Comparison of ENCODE assay signal across 14 cellular contexts in the genomic region with DNA sequence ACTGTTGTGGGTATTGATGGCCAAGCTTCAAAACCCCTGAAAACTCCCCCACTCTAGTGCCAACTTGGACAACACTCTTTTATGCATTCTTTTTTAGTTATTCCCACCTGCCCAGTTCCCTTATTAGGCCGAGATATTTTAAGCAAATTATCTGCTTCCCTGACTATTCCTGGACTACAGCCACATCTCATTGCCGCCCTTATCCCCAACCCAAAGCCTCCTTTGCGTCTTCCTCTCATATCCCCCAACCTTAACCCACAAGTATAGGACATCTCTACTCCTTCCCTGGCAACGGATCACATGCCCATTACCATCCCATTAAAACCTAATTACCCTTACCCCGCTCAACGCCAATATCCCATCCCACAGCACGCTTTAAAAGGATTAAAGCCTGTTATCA. TPM values are rescaled to one million over a fixed set of nuclear protein-coding genes. Genes with fewer than 3 reads are reported as not detected.
DNase-seq lines count a peak whose midpoint lies in the region; ATAC-seq, FAIRE-seq and TF ChIP-seq lines count a peak whose summit lies in the region.
"Not testable (repeated sequence)": the region's sequence is repeated elsewhere in the genome, so short reads cannot be mapped to it uniquely, and the experiment has no call there.
"Had no signal": no experiment of that assay in that cellular context is flagged by ENCODE, and none has a peak within 500 bp of the region (broad histone marks: within the 10 kb centered on the region; RNA-seq: fewer than 3 reads in every experiment).

No MANE protein-coding gene starts in this region.

- H3K36me3 Mint-ChIP-seq in CD8-positive, alpha-beta memory T cell = not testable (repeated sequence)
- peaks cover 15% of the 10 kb centered on the region for H3K36me3 Mint-ChIP-seq in endodermal cell (ENCODE audit: low read depth)

- not testable (repeated sequence) for H3K4me1 ChIP-seq in CD8-positive, alpha-beta memory T cell (ENCODE audit: insufficient read depth, low read length); endodermal cell (ENCODE audit: control insufficient read depth, insufficient read depth, low read length); mesendoderm (ENCODE audit: control insufficient read depth, low read depth, low read length)
- H3K4me1 ChIP-seq in ES-I3 (ENCODE audit: insufficient read depth, low read length) (peaks cover 20% of the 10 kb centered on the region), HUES6 (ENCODE audit: control insufficient read depth, insufficient read depth, low read length) (peaks cover 22% of the 10 kb centered on the region), HUES64 (ENCODE audit: insufficient read depth, low read length) (peaks cover 17% of the 10 kb centered on the region), K562 (replicated peaks in 1 of 2; ENCODE audit: control insufficient read depth in 2 of 2, insufficient read depth in 2 of 2, low read length in 2 of 2) (peaks cover 16 to 20% of the 10 kb centered on the region in 2 experiments)

- H3K23ac ChIP-seq in mesendoderm (ENCODE audit: low read length) = not testable (repeated sequence)

- not testable (repeated sequence) for H3K9me3 Mint-ChIP-seq in CD8-positive, alpha-beta memory T cell; endodermal cell

- not testable (repeated sequence) for H2AFZ ChIP-seq in K562 (ENCODE audit: low read depth, low read length)

- in situ Hi-C loops in K562 (cut with MboI) = not testable (repeated sequence)

- H3K9me3 ChIP-seq in CD8-positive, alpha-beta memory T cell (ENCODE audit: low read length); ES-I3 (ENCODE audit: control insufficient read depth, insufficient read depth, low read length); HUES6 (ENCODE audit: control insufficient read depth, insufficient read depth, low read depth, low read length); HUES64 (ENCODE audit: insufficient read depth, low read depth, low read length); K562 (replicated peaks; ENCODE audit: control insufficient read depth, insufficient read depth, low read depth, low read length); endodermal cell (ENCODE audit: control insufficient read depth, low read length): not testable (repeated sequence)

- H3K4me2 ChIP-seq in K562 (ENCODE audit: insufficient read depth, low read length) = peak overlapping the region; percentile 70
- not testable (repeated sequence) for H3K4me2 ChIP-seq in mesendoderm (ENCODE audit: low read length)

- not testable (repeated sequence) for H4K8ac ChIP-seq in mesendoderm (ENCODE audit: low read depth, low read length)

- not testable (repeated sequence) for FAIRE-seq in K562 (lab: Jason Lieb, UNC)

- POLR2A ChIA-PET in CD8-positive, alpha-beta memory T cell (lab: Charles Lee) = not testable (repeated sequence)
- POLR2A ChIA-PET in K562 (lab: Yijun Ruan, JAX) = interaction anchor here (1.0 to 1.6 kb wide), 3 partner anchors 9 to 25 kb away, joined by 3 to 7 read pairs (median 5); no protein-coding TSS in a partner anchor

- not testable (repeated sequence) for H3K27ac Mint-ChIP-seq in CD8-positive, alpha-beta memory T cell; endodermal cell

- not testable (repeated sequence) for H3K27me3 Mint-ChIP-seq in CD8-positive, alpha-beta memory T cell; endodermal cell (ENCODE audit: insufficient read depth)

- not testable (repeated sequence) for BruUV-seq in K562 (replicated peaks; lab: Mats Ljungman, UMichigan)

- not testable (repeated sequence) for H2BK15ac ChIP-seq in mesendoderm (replicated peaks; ENCODE audit: low read depth)

- H2BK5ac ChIP-seq in mesendoderm (ENCODE audit: low read length) = not testable (repeated sequence)

- intact Hi-C loops in K562 (cut with micrococcal nuclease) = not testable (repeated sequence)

- not testable (repeated sequence) for ATAC-seq in K562

- not testable (repeated sequence) for H4K20me1 ChIP-seq in K562 (replicated peaks; ENCODE audit: control insufficient read depth, insufficient read depth, low read length)

- not testable (repeated sequence) for H3K36me3 ChIP-seq in CD8-positive, alpha-beta memory T cell (ENCODE audit: insufficient read depth, low read length); ES-I3 (ENCODE audit: insufficient read depth, low read length); HUES64 (ENCODE audit: insufficient read depth, low read length); K562 (ENCODE audit: control insufficient read depth, insufficient read depth, low read length); mesendoderm (ENCODE audit: control insufficient read depth, insufficient read depth, low read length)
- peaks cover 11% of the 10 kb centered on the region; the same call in 1 of the 2 replicates for H3K36me3 ChIP-seq in HUES6 (ENCODE audit: control insufficient read depth, insufficient read depth, low read length)
- H3K36me3 ChIP-seq in endodermal cell (ENCODE audit: control insufficient read depth, insufficient read depth, low read length) = peaks cover 12% of the 10 kb centered on the region

- DNase-seq in CD8-positive, alpha-beta memory T cell; K562 (ENCODE audit: extremely low read depth in 1 of 4, low spot score in 3 of 4); endodermal cell; mesendoderm: not testable (repeated sequence)

- H2BK120ac ChIP-seq in mesendoderm (ENCODE audit: low read depth, low read length) = not testable (repeated sequence)

- H3K18ac ChIP-seq in mesendoderm (ENCODE audit: low read length) = not testable (repeated sequence)

- not testable (repeated sequence) for H3K56ac ChIP-seq in mesendoderm (ENCODE audit: low read length)

- not testable (repeated sequence) for H3K4me3 ChIP-seq in CD8-positive, alpha-beta memory T cell (ENCODE audit: low read length); mesendoderm (ENCODE audit: low read length)
- H3K4me3 ChIP-seq in HUES6 (ENCODE audit: low read depth, low read length) = peak overlapping the region; percentile 50; the same call in 1 of the 2 replicates
- H3K4me3 ChIP-seq in HUES64 (ENCODE audit: low read length) = 0 out of 2 replicates have a peak overlapping the region, but pooled peaks have one; percentile 26
- peak overlapping the region; percentile 37 for H3K4me3 ChIP-seq in K562
- H3K4me3 ChIP-seq in endodermal cell (ENCODE audit: low read length) = peak overlapping the region; percentile 78

- H3K9ac ChIP-seq in ES-I3 (ENCODE audit: low read depth, low read length) (peak overlapping the region; percentile 32; the same call in 1 of the 2 replicates), HUES6 (ENCODE audit: low read length) (peak overlapping the region; percentile 97), K562 (ENCODE audit: insufficient read depth in 1 of 2, low read depth in 2 of 2, low read length in 2 of 2) (peak overlapping the region in 1 of 2 experiments; percentile 72; a peak in 2 of 4 replicates), mesendoderm (ENCODE audit: low read length) (peak overlapping the region; percentile 36)
- not testable (repeated sequence) for H3K9ac ChIP-seq in HUES64 (ENCODE audit: low read depth, low read length); endodermal cell (ENCODE audit: extremely low read depth, low read length, poor library complexity, severe bottlenecking)

- 61% methylated on average over 7 of the region's 7 CpGs for WGBS in HUES64
- WGBS in K562 (ENCODE audit: insufficient coverage, low coverage, missing lambda C conversion rate) = 2% methylated on average over 7 of the region's 7 CpGs
- 67 to 86% methylated on average over 1 to 6 of the region's 7 CpGs for WGBS in endodermal cell (ENCODE audit: insufficient coverage in 1 of 2, insufficient read length in 1 of 2), 2 experiments
- WGBS in mesendoderm (ENCODE audit: extremely low coverage, insufficient coverage, low lambda C conversion rate) = no CpG with 5 or more reads among the region's 7 CpGs

- not testable (repeated sequence) for H2AK5ac ChIP-seq in mesendoderm (ENCODE audit: low read length)

- peak overlapping the region; percentile 52 for H3K4ac ChIP-seq in mesendoderm (ENCODE audit: low read depth, low read length)

- not testable (repeated sequence) for H3K9me1 ChIP-seq in K562 (ENCODE audit: control insufficient read depth, insufficient read depth, low read length)

- H4K5ac ChIP-seq in mesendoderm (ENCODE audit: low read length) = not testable (repeated sequence)

- CTCF ChIA-PET in CD8-positive, alpha-beta memory T cell (lab: Charles Lee); K562 (lab: Yijun Ruan, JAX; ENCODE audit: low intra/inter-chr PET ratio): not testable (repeated sequence)

- H3K4me1 Mint-ChIP-seq in CD8-positive, alpha-beta memory T cell = not testable (repeated sequence)
- H3K4me1 Mint-ChIP-seq in endodermal cell = peaks cover 26% of the 10 kb centered on the region

- TF ChIP-seq RAD21 in K562 (CRISPR knock-in tag; conservative IDR thresholded peaks at IDR 0.05 in 1 of 2, IDR thresholded peaks at IDR 0.05 in 1 of 2) = not testable (repeated sequence)

- peaks cover 76% of the 10 kb centered on the region for H3K79me2 ChIP-seq in K562 (ENCODE audit: control insufficient read depth, insufficient read depth, low read length)
- not testable (repeated sequence) for H3K79me2 ChIP-seq in mesendoderm (ENCODE audit: control insufficient read depth, insufficient read depth, low read length)

- not testable (repeated sequence) for H3K79me1 ChIP-seq in mesendoderm (ENCODE audit: low read length)

- H3K27me3 ChIP-seq in CD8-positive, alpha-beta memory T cell (ENCODE audit: insufficient read depth, low read length, poor library complexity, severe bottlenecking); HUES6 (ENCODE audit: control insufficient read depth, insufficient read depth, low read length); HUES64 (ENCODE audit: insufficient read depth, low read length); K562 (ENCODE audit: control insufficient read depth in 2 of 2, insufficient read depth in 2 of 2, low read length in 2 of 2); endodermal cell (ENCODE audit: control insufficient read depth, insufficient read depth, low read length, poor library complexity, severe bottlenecking); mesendoderm (ENCODE audit: insufficient read depth, low read length, poor library complexity): not testable (repeated sequence)

- TF ChIP-seq POLR2A in K562 (conservative IDR thresholded peaks at IDR 0.05) = not testable (repeated sequence)

- H3K4me3 Mint-ChIP-seq in CD8-positive, alpha-beta memory T cell; endodermal cell: not testable (repeated sequence)

- not testable (repeated sequence) for TF ChIP-seq EP300 in K562 (IDR thresholded peaks at IDR 0.05; ENCODE audit: low read length)

- peak overlapping the region; percentile 47 for H3K27ac ChIP-seq in CD8-positive, alpha-beta memory T cell (ENCODE audit: low read depth, low read length)
- not testable (repeated sequence) for H3K27ac ChIP-seq in HUES6 (ENCODE audit: low read depth, low read length); HUES64 (ENCODE audit: low read depth, low read length); endodermal cell (ENCODE audit: low read depth, low read length)
- H3K27ac ChIP-seq in K562 (ENCODE audit: extremely low read depth, low read depth, low read length) (peak overlapping the region; percentile 87; the same call in 1 of the 3 replicates), mesendoderm (ENCODE audit: low read depth, low read length) (peak overlapping the region; percentile 45)

- not testable (repeated sequence) for TF ChIP-seq CTCF in K562 (IDR thresholded peaks at IDR 0.05 in 2 of 3, conservative IDR thresholded peaks at IDR 0.05 in 1 of 3; ENCODE audit: insufficient read depth in 2 of 3, low read depth in 1 of 3, low read length in 3 of 3); endodermal cell (conservative IDR thresholded peaks at IDR 0.05)

RNA-seq across cellular contexts. Expression of gene IL6, which starts 21.1 kb away (rescaled TPM):
- 1 to 10 TPM in 1 of 2 experiments, under 1 TPM in 1; 0.72 to 1.7 TPM for total RNA-seq in CD8-positive, alpha-beta memory T cell
- not detected for polyA plus RNA-seq in CD8-positive, alpha-beta memory T cell
- 0.35 TPM for polyA plus RNA-seq in HUES64 (2013, experiment 1 of 2)
- 0.51 TPM for polyA plus RNA-seq in HUES64 (2013, experiment 2 of 2)
- total RNA-seq in K562 (2011; cell fraction: chromatin; rRNA removed; ENCODE audit: low replicate concordance) = 5.2 and 5.4 TPM in 2 replicates
- total RNA-seq in K562 (2011; cell fraction: nucleolus; rRNA removed) = 2.2 and 6.7 TPM in 2 replicates
- 1.9 and 7.3 TPM in 2 replicates for total RNA-seq in K562 (2011; cell fraction: nucleoplasm; rRNA removed)
- total RNA-seq in K562 (2014; rRNA removed) (1.1 and 1.2 TPM in 2 replicates), K562 (2014; rRNA removed; fragmentation: Illumina TruSeq; extraction: Trizol) (1.3 and 1.5 TPM in 2 replicates), K562 (2015; rRNA removed; fragmentation: Illumina TruSeq; extraction: Trizol) (0.68 and 0.76 TPM in 2 replicates), K562 (2021) (0.94 and 1.5 TPM in 2 replicates), endodermal cell (under 1 TPM; 0.64 to 0.88 TPM)
- polyA plus RNA-seq in K562 (2011; rRNA removed) (1.2 and 1.6 TPM in 2 replicates), K562 (2014; fragmentation: Illumina TruSeq; extraction: Trizol) (2.0 and 2.2 TPM in 2 replicates), K562 (2014; fragmentation: Nextera tagmentation; extraction: Ambion mirVana) (1 to 10 TPM; 1.5 to 2.9 TPM), K562 (2014; rRNA removed) (1.2 and 2.2 TPM in 2 replicates)
- 0.48 and 0.63 TPM in 2 replicates for polyA plus RNA-seq in K562 (2011; cell fraction: cytosol; rRNA removed)
- 3.0 and 4.2 TPM in 2 replicates for polyA plus RNA-seq in K562 (2011; cell fraction: nucleus; rRNA removed)
- polyA plus RNA-seq in K562 (2012) = 1.1 and 2.5 TPM in 2 replicates
- polyA minus RNA-seq in K562 (2011; rRNA and poly(A)+ RNA removed) = 0.57 and 1.1 TPM in 2 replicates
- 1.4 and 1.5 TPM in 2 replicates for polyA minus RNA-seq in K562 (2011; cell fraction: cytosol; rRNA and poly(A)+ RNA removed)
- polyA minus RNA-seq in K562 (2011; cell fraction: nucleus; rRNA and poly(A)+ RNA removed) = 2.4 TPM in 2 replicates
- polyA plus RNA-seq in endodermal cell (2013, experiment 1 of 2) = not detected
- polyA plus RNA-seq in endodermal cell (2013, experiment 2 of 2) = not detected
- 4.6 TPM for polyA plus RNA-seq in mesendoderm (2013, experiment 1 of 2)
- 4.6 TPM for polyA plus RNA-seq in mesendoderm (2013, experiment 2 of 2)
- total RNA-seq: A172; A673; Caco-2; CD4-positive, alpha-beta memory T cell; CD4-positive, alpha-beta T cell; CD4-positive, CD25-positive, alpha-beta regulatory T cell; G401 had no signal
- polyA plus RNA-seq: CD4-positive, alpha-beta memory T cell; CD4-positive, CD25-positive, alpha-beta regulatory T cell had no signal
